In the genomic region with DNA sequence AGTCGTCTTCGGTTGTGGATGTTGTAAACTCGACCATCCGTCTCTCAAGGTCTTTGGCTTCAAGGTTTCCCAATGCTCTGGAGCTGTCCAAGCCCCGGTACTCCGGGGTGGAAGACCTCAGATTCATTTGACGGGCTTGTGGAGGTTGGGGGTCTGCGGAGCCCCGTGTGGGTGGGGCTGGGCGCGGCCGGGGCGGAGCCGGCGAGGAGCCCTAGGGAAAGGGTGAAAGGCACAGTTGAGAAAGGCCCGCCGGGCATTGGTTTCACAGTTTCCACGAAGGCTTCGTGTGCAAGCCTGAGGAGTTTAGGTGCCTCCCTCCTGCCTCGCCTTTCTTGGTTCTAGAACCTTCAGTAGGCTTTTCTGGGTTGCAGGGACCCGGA, we compare ENCODE assay signal across 1 cellular context.
TF ChIP-seq lines count a peak whose summit lies in the region.

No MANE protein-coding gene starts in this region.

TF ChIP-seq in GM12878, 131 proteins besides CTCF, POLR2A, EP300 and RAD21 (continued from another document):
- TF ChIP-seq, protein P1, sequence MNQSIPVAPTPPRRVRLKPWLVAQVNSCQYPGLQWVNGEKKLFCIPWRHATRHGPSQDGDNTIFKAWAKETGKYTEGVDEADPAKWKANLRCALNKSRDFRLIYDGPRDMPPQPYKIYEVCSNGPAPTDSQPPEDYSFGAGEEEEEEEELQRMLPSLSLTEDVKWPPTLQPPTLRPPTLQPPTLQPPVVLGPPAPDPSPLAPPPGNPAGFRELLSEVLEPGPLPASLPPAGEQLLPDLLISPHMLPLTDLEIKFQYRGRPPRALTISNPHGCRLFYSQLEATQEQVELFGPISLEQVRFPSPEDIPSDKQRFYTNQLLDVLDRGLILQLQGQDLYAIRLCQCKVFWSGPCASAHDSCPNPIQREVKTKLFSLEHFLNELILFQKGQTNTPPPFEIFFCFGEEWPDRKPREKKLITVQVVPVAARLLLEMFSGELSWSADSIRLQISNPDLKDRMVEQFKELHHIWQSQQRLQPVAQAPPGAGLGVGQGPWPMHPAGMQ (IDR thresholded peaks at IDR 0.05; ENCODE audit: borderline replicate concordance), result no peak
- TF ChIP-seq FOXM1 (IDR thresholded peaks at IDR 0.05; ENCODE audit: low read depth, low read length), result no peak
